10 cellular contexts compared by ENCODE assay signal in the genomic region with DNA sequence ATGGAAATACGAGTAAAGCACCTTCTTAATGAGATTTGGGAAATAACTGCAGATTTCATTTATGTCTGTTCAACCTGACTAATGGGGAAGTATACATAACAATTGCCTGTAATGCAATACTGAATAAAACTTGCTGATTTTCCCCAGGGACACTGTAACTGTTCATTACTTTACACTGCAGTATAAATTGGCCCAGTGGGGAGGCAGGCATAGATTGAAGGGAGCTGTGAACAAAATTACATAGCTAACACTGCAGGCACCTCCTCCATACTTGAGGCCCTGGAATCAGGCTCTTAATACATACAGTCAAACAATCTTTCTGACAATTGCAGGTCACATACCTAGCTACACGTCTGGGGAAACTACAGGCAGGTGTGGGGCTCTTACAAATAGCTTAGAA.
"Had no signal": no experiment of that assay in that cellular context is flagged by ENCODE, and none has a peak within 500 bp of the region (broad histone marks: within the 10 kb centered on the region; RNA-seq: fewer than 3 reads in every experiment).

No MANE protein-coding gene starts in this region.

- DNase-seq: activated CD4-positive, alpha-beta T cell treated with anti-CD3 and anti-CD28 coated beads, Interleukin-2, amount 10 ng/mL, durations not matched to agents 7 days and 5 days; activated CD4-positive, CD25-positive, alpha-beta regulatory T cell; activated CD8-positive, alpha-beta memory T cell treated with anti-CD3 and anti-CD28 coated beads for 24 hours; activated gamma-delta T cell treated with Interleukin-2 at 50 U/mL for 16 hours; amniotic stem cell; caudate nucleus; midbrain; spleen; stimulated activated naive CD8-positive, alpha-beta T cell treated with anti-CD3 and anti-CD28 coated beads, Interleukin-15, amount 100 ng/mL, for 72 hours; upper lobe of right lung had no signal
